ENCODE assay signal across 11 cellular contexts in the genomic region with DNA sequence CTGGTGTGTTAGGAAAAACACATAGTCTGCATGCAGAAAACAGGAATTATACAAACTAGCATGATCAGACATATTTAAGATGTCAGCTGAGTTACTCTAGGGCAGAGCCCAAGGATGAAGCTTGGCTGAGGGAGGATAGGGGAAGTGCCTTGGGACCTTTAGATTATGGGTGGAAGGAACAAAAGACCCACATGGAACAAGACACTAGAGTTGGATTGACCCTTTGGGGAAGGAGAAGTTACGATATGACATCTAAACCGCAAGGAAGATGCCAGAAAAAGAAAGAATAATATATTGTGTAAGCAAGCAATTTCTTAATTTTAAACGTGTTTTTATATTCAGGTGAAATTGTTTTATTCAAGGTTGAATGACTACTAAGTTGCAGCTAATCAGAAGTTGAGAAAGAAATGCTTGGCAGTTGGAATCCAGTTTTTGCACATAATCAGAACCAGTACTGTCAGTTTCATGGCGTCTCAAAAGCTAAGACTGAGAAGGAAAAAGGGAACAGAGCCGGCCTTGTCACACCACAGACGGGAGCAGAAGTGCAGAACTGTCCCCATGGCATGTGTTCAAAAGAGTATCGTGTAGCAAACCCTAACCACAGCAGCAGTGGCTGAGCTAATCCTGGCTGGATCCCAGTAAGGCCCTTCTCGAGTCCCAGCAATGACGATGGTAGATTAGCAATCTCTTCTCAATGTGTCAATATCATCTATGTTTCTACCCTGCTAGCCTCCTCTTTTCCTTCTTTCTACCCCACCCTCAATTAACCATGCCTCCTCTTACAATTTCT. TPM values are rescaled to one million over a fixed set of nuclear protein-coding genes. Genes with fewer than 3 reads are reported as not detected.
DNase-seq lines count a peak whose midpoint lies in the region; ATAC-seq, FAIRE-seq and TF ChIP-seq lines count a peak whose summit lies in the region.
"Had no signal": no experiment of that assay in that cellular context is flagged by ENCODE, and none has a peak within 500 bp of the region (broad histone marks: within the 10 kb centered on the region; RNA-seq: fewer than 3 reads in every experiment).

No MANE protein-coding gene starts in this region.

- H3K4me3 ChIP-seq in K562, result no peak overlapping the region
- no peak overlapping the region for H3K4me3 ChIP-seq in upper lobe of right lung
- H3K4me3 ChIP-seq: GM23338 had no signal

- in situ Hi-C loops in K562 (cut with MboI), result loop anchor here (5.0 to 25.0 kb wide), 6 partner anchors 179 to 536 kb away; no protein-coding TSS in a partner anchor

- H3K4me1 ChIP-seq in K562 (replicated peaks in 1 of 2; ENCODE audit: control insufficient read depth in 2 of 2, insufficient read depth in 2 of 2, low read length in 2 of 2) (peaks cover 2 to 5% of the 10 kb centered on the region in 2 experiments; a peak in 4 of 5 replicates), upper lobe of right lung (peaks cover 38% of the 10 kb centered on the region)

- no peaks in the 10 kb centered on the region for H3K36me3 ChIP-seq in K562 (ENCODE audit: control insufficient read depth, insufficient read depth, low read length)
- no peaks in the 10 kb centered on the region for H3K36me3 ChIP-seq in upper lobe of right lung

- 3% methylated on average over 9 of the region's 9 CpGs for WGBS in K562 (ENCODE audit: insufficient coverage, low coverage, missing lambda C conversion rate)

- no peak overlapping the region for H2AFZ ChIP-seq in K562 (ENCODE audit: low read depth, low read length)
- H2AFZ ChIP-seq: GM23338 had no signal

- H3K4me1 Mint-ChIP-seq in activated T-cell treated with anti-CD3 and anti-CD28 coated beads, Interleukin-2, amount 50 U/mL, for 72 hours (ENCODE audit: low read depth), result peaks cover 26% of the 10 kb centered on the region

- no peak overlapping the region for H3K4me2 ChIP-seq in K562 (ENCODE audit: insufficient read depth, low read length)
- H3K4me2 ChIP-seq: GM23338 had no signal

- POLR2A ChIA-PET in K562 (lab: Yijun Ruan, JAX), result no interaction called here

- DNase-seq in activated T-cell treated with anti-CD3 and anti-CD28 coated beads, Interleukin-2, amount 50 U/mL, for 72 hours, result no peak
- no peak for DNase-seq in activated T-cell treated with anti-CD3 and anti-CD28 coated beads for 4 hours
- no peak for DNase-seq in K562 (ENCODE audit: extremely low read depth in 1 of 4, low spot score in 3 of 4)
- peak; percentile 85 for DNase-seq in medulla oblongata (ENCODE audit: extremely low spot score)
- DNase-seq in upper lobe of right lung, result no peak
- DNase-seq in stimulated activated CD4-positive, alpha-beta T cell treated with anti-CD3 and anti-CD28 coated beads, Interleukin-2, amount 100 ng/mL, for 48 hours, result no peak
- no peak for DNase-seq in RKO (ENCODE audit: low spot score)
- DNase-seq: NK-92 treated with Interleukin-12 subunit alpha and Interleukin-12 subunit beta, amount 100 ng/mL, for 24 hours; stimulated activated naive CD4-positive, alpha-beta T cell had no signal

- ATAC-seq in activated T-cell treated with anti-CD3 and anti-CD28 coated beads, Interleukin-2, amount 50 U/mL, for 72 hours (replicated peaks in 1 of 2), result no peak
- 0 out of 3 replicates have a peak, but pooled peaks have one; percentile 10 for ATAC-seq in K562
- peak; percentile 69 for ATAC-seq in upper lobe of right lung
- ATAC-seq in HG02852 (IDR thresholded peaks at IDR 0.05; ENCODE audit: unreplicated experiment), result no peak

- no peak for TF ChIP-seq EP300 in K562 (IDR thresholded peaks at IDR 0.05; ENCODE audit: low read length)

- no peak for TF ChIP-seq POLR2A in K562 (conservative IDR thresholded peaks at IDR 0.05)

- no peaks in the 10 kb centered on the region for H3K79me2 ChIP-seq in K562 (ENCODE audit: control insufficient read depth, insufficient read depth, low read length)

- no peak overlapping the region for H3K4me3 Mint-ChIP-seq in activated T-cell treated with anti-CD3 and anti-CD28 coated beads, Interleukin-2, amount 50 U/mL, for 72 hours
- H3K4me3 Mint-ChIP-seq: GM23338 had no signal

- H3K9me3 ChIP-seq in K562 (replicated peaks; ENCODE audit: control insufficient read depth, insufficient read depth, low read depth, low read length) (no peaks in the 10 kb centered on the region), upper lobe of right lung (no peaks in the 10 kb centered on the region)

- FAIRE-seq in K562 (lab: Jason Lieb, UNC), result no peak

- peaks cover 11 to 15% of the 10 kb centered on the region in 2 experiments for H3K27me3 ChIP-seq in K562 (ENCODE audit: control insufficient read depth in 2 of 2, insufficient read depth in 2 of 2, low read length in 2 of 2)
- no peaks in the 10 kb centered on the region for H3K27me3 ChIP-seq in upper lobe of right lung

- H3K27ac ChIP-seq in K562 (ENCODE audit: extremely low read depth, low read depth, low read length) (no peak overlapping the region), upper lobe of right lung (peak overlapping the region; percentile 73)

- H3K36me3 Mint-ChIP-seq in activated T-cell treated with anti-CD3 and anti-CD28 coated beads, Interleukin-2, amount 50 U/mL, for 72 hours (ENCODE audit: insufficient read depth in 2 of 2), result no peaks in the 10 kb centered on the region

- H3K9ac ChIP-seq in K562 (ENCODE audit: insufficient read depth in 1 of 2, low read depth in 2 of 2, low read length in 2 of 2), result no peak overlapping the region

- CTCF ChIA-PET in K562 (lab: Yijun Ruan, JAX; ENCODE audit: low intra/inter-chr PET ratio), result interaction anchor here (0.9 to 3.7 kb wide), 5 partner anchors 162 to 252 kb away, joined by 3 to 54 read pairs (median 11); no protein-coding TSS in a partner anchor

- intact Hi-C loops in K562 (cut with micrococcal nuclease) (loop anchor here (1.0 to 5.0 kb wide), 7 partner anchors 69 to 546 kb away; a partner anchor contains a TSS), upper lobe of right lung (cut with DNase I) (no loop called here)

- no TSS peak for BruUV-seq in K562 (replicated peaks; lab: Mats Ljungman, UMichigan)

- TF ChIP-seq CTCF in K562 (IDR thresholded peaks at IDR 0.05 in 2 of 3, conservative IDR thresholded peaks at IDR 0.05 in 1 of 3; ENCODE audit: insufficient read depth in 2 of 3, low read depth in 1 of 3, low read length in 3 of 3) (no peak), upper lobe of right lung (IDR thresholded peaks at IDR 0.05) (no peak)

- H3K27ac Mint-ChIP-seq in activated T-cell treated with anti-CD3 and anti-CD28 coated beads, Interleukin-2, amount 50 U/mL, for 72 hours, result peak overlapping the region; percentile 13

- no peaks in the 10 kb centered on the region for H4K20me1 ChIP-seq in K562 (replicated peaks; ENCODE audit: control insufficient read depth, insufficient read depth, low read length)

- no peaks in the 10 kb centered on the region for H3K9me1 ChIP-seq in K562 (ENCODE audit: control insufficient read depth, insufficient read depth, low read length)

- TF ChIP-seq RAD21 in K562 (CRISPR knock-in tag; conservative IDR thresholded peaks at IDR 0.05 in 1 of 2, IDR thresholded peaks at IDR 0.05 in 1 of 2), result no peak

- no peaks in the 10 kb centered on the region for H3K9me3 Mint-ChIP-seq in activated T-cell treated with anti-CD3 and anti-CD28 coated beads, Interleukin-2, amount 50 U/mL, for 72 hours
- H3K9me3 Mint-ChIP-seq: GM23338 had no signal

- H3K27me3 Mint-ChIP-seq in activated T-cell treated with anti-CD3 and anti-CD28 coated beads, Interleukin-2, amount 50 U/mL, for 72 hours (ENCODE audit: low read depth), result peaks cover 8% of the 10 kb centered on the region

TF ChIP-seq in K562, 482 proteins besides CTCF, POLR2A, EP300 and RAD21 (continues in another document):
- TF ChIP-seq SPI1 (IDR thresholded peaks at IDR 0.05; ENCODE audit: borderline replicate concordance, low read depth, low read length), result peak; percentile 65; the same call in 1 of the 2 replicates
- TF ChIP-seq, protein P1, sequence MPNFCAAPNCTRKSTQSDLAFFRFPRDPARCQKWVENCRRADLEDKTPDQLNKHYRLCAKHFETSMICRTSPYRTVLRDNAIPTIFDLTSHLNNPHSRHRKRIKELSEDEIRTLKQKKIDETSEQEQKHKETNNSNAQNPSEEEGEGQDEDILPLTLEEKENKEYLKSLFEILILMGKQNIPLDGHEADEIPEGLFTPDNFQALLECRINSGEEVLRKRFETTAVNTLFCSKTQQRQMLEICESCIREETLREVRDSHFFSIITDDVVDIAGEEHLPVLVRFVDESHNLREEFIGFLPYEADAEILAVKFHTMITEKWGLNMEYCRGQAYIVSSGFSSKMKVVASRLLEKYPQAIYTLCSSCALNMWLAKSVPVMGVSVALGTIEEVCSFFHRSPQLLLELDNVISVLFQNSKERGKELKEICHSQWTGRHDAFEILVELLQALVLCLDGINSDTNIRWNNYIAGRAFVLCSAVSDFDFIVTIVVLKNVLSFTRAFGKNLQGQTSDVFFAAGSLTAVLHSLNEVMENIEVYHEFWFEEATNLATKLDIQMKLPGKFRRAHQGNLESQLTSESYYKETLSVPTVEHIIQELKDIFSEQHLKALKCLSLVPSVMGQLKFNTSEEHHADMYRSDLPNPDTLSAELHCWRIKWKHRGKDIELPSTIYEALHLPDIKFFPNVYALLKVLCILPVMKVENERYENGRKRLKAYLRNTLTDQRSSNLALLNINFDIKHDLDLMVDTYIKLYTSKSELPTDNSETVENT (CRISPR knock-in tag; IDR thresholded peaks at IDR 0.05), result no peak

RNA-seq across cellular contexts. Expression of a gene that starts 31.2 kb away (rescaled TPM):
- 10 to 100 TPM; 30.5 to 30.7 TPM for total RNA-seq in activated T-cell treated with anti-CD3 and anti-CD28 coated beads, Interleukin-2, amount 50 U/mL, for 72 hours
- 29.8 and 65.1 TPM in 2 replicates for total RNA-seq in K562 (2011; cell fraction: chromatin; rRNA removed; ENCODE audit: low replicate concordance)
- 11.2 and 16.6 TPM in 2 replicates for total RNA-seq in K562 (2011; cell fraction: nucleolus; rRNA removed)
- 24.8 and 38.1 TPM in 2 replicates for total RNA-seq in K562 (2011; cell fraction: nucleoplasm; rRNA removed)
- total RNA-seq in K562 (2014; rRNA removed), result 1.7 and 2.7 TPM in 2 replicates
- 8.4 and 9.8 TPM in 2 replicates for total RNA-seq in K562 (2014; rRNA removed; fragmentation: Illumina TruSeq; extraction: Trizol)
- total RNA-seq in K562 (2015; rRNA removed; fragmentation: Illumina TruSeq; extraction: Trizol), result 4.2 and 5.6 TPM in 2 replicates
- 16.3 and 19.1 TPM in 2 replicates for total RNA-seq in K562 (2021)
- 48.3 and 58.0 TPM in 2 replicates for polyA plus RNA-seq in K562 (2011; rRNA removed)
- polyA plus RNA-seq in K562 (2011; cell fraction: cytosol; rRNA removed), result 13.1 and 25.7 TPM in 2 replicates
- polyA plus RNA-seq in K562 (2011; cell fraction: nucleus; rRNA removed), result 16.2 and 31.7 TPM in 2 replicates
- 18.0 and 32.6 TPM in 2 replicates for polyA plus RNA-seq in K562 (2012)
- polyA plus RNA-seq in K562 (2014; fragmentation: Illumina TruSeq; extraction: Trizol), result 26.1 and 31.9 TPM in 2 replicates
- 1 to 10 TPM; 3.1 to 6.1 TPM for polyA plus RNA-seq in K562 (2014; fragmentation: Nextera tagmentation; extraction: Ambion mirVana)
- polyA plus RNA-seq in K562 (2014; rRNA removed), result 19.3 and 23.5 TPM in 2 replicates
- 32.3 and 42.9 TPM in 2 replicates for polyA minus RNA-seq in K562 (2011; rRNA and poly(A)+ RNA removed)
- 13.5 and 15.5 TPM in 2 replicates for polyA minus RNA-seq in K562 (2011; cell fraction: cytosol; rRNA and poly(A)+ RNA removed)
- 4.4 and 8.8 TPM in 2 replicates for polyA minus RNA-seq in K562 (2011; cell fraction: nucleus; rRNA and poly(A)+ RNA removed)
- 32.4 TPM for total RNA-seq in upper lobe of right lung

Comparison
In these comparisons a context has a peak if more than half of its experiments do, and no peak if none do; other contexts are left out.
1. ATAC-seq: peak in K562 (single experiment) and upper lobe of right lung (single experiment); none in activated T-cell treated with anti-CD3 and anti-CD28 coated beads, Interleukin-2, amount 50 U/mL, for 72 hours (0 of 2) and HG02852 (single experiment).